ENCODE assay signal across 27 cellular contexts in the genomic region with DNA sequence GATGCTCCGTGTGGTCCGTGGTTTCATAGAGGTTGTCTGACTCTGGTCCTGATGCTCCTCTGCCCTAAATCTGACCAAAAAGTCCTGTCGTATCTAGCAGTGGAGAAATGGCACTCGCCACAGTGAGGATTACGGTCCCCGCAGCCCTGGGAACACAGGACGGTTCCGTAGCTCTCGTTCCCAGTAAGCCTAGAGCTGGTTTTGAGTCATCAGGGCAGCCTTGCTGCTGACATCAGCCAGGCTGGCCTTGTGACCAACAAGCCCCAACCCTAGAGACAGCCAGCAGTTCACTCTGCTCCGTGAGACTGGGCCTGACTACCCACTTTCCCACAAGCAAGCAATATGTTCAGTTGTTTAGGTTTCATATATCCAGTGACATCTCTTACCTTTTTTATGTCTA. TPM values are rescaled to one million over a fixed set of nuclear protein-coding genes. Genes with fewer than 3 reads are reported as not detected.
DNase-seq lines count a peak whose midpoint lies in the region; ATAC-seq and TF ChIP-seq lines count a peak whose summit lies in the region.
"Had no signal": no experiment of that assay in that cellular context is flagged by ENCODE, and none has a peak within 500 bp of the region (broad histone marks: within the 10 kb centered on the region; RNA-seq: fewer than 3 reads in every experiment).

No MANE protein-coding gene starts in this region.

- no peaks in the 10 kb centered on the region for H3K27me3 ChIP-seq in right atrium auricular region
- no peaks in the 10 kb centered on the region for H3K27me3 ChIP-seq in heart left ventricle
- H3K27me3 ChIP-seq: BLaER1 treated with 17β-estradiol and CSF1 and Interleukin-3, amounts not matched to agents 10 nM and 100 nM; Peyer's patch; tibial nerve had no signal

- H3K36me3 Mint-ChIP-seq in activated CD4-positive, alpha-beta T cell treated with anti-CD3 and anti-CD28 coated beads, Interleukin-2, amount 10 ng/mL, durations not matched to agents 24 days and 14 days (ENCODE audit: low read depth): peaks cover 12% of the 10 kb centered on the region

- TF ChIP-seq CTCF in right atrium auricular region (IDR thresholded peaks at IDR 0.05) (no peak), heart left ventricle (IDR thresholded peaks at IDR 0.05) (no peak)

- H3K36me3 ChIP-seq in right atrium auricular region (peaks cover 37% of the 10 kb centered on the region), heart left ventricle (peaks cover 0 to 49% (median 40%) of the 10 kb centered on the region in 9 donors)

- H3K9me3 ChIP-seq in right atrium auricular region (no peaks in the 10 kb centered on the region), heart left ventricle (peaks cover 0 to 5% (median 0%) of the 10 kb centered on the region in 12 donors)
- H3K9me3 ChIP-seq: BLaER1 treated with 17β-estradiol and CSF1 and Interleukin-3, amounts not matched to agents 10 nM and 100 nM; Peyer's patch; SK-N-SH; tibial nerve had no signal

- H3K9me3 Mint-ChIP-seq in activated CD4-positive, alpha-beta T cell treated with anti-CD3 and anti-CD28 coated beads, Interleukin-2, amount 10 ng/mL, durations not matched to agents 24 days and 14 days: peaks cover 4% of the 10 kb centered on the region
- H3K9me3 Mint-ChIP-seq: activated CD4-positive, alpha-beta memory T cell treated with anti-CD3 and anti-CD28 coated beads, Interleukin-2, amount 10 ng/mL, durations not matched to agents 7 days and 5 days; H9 had no signal

- H3K4me3 ChIP-seq in right atrium auricular region (no peak overlapping the region), heart left ventricle (no peak overlapping the region)
- H3K4me3 ChIP-seq: BLaER1 treated with 17β-estradiol and CSF1 and Interleukin-3, amounts not matched to agents 10 nM and 100 nM; Peyer's patch; skin epidermis; tibial nerve had no signal

- peaks cover 3% of the 10 kb centered on the region for H3K27me3 Mint-ChIP-seq in activated CD4-positive, alpha-beta T cell treated with anti-CD3 and anti-CD28 coated beads, Interleukin-2, amount 10 ng/mL, durations not matched to agents 24 days and 14 days
- H3K27me3 Mint-ChIP-seq: activated CD4-positive, alpha-beta memory T cell treated with anti-CD3 and anti-CD28 coated beads, Interleukin-2, amount 10 ng/mL, durations not matched to agents 7 days and 5 days; natural killer cell treated with Interleukin-12 subunit alpha and Interleukin-12 subunit beta and Interleukin-15 and Interleukin-18, amount 100 ng/mL, for 72 hours had no signal

- DNase-seq in Right ventricle myocardium superior (no peak), right atrium auricular region (ENCODE audit: low spot score) (no peak), heart left ventricle (peak in 1 of 5 donors; percentile 45), pons (ENCODE audit: low spot score) (peak; percentile 44), NCI-H2107 (lab: John Stamatoyannopoulos, UW) (no peak), NCI-H2196 (lab: John Stamatoyannopoulos, UW; ENCODE audit: unreplicated experiment) (no peak), middle frontal gyrus (ENCODE audit: extremely low spot score, low spot score) (no peak)
- no peak for DNase-seq in activated CD4-positive, alpha-beta T cell treated with anti-CD3 and anti-CD28 coated beads, Interleukin-2, amount 10 ng/mL, durations not matched to agents 24 days and 14 days
- DNase-seq: activated CD4-positive, alpha-beta memory T cell treated with anti-CD3 and anti-CD28 coated beads, Interleukin-2, amount 10 ng/mL, durations not matched to agents 7 days and 5 days; activated CD4-positive, CD25-positive, alpha-beta regulatory T cell; activated naive CD4-positive, alpha-beta T cell treated with Interleukin-2 at 50 U/mL for 16 hours; foreskin fibroblast; H9; mesendoderm; NCI-H187 treated with DMSO at 0.1 percent for 48 hours; NCI-H226; Peyer's patch; SK-N-SH; stimulated activated naive CD4-positive, alpha-beta T cell; T-helper 9 cell had no signal

- H3K27ac Mint-ChIP-seq in activated CD4-positive, alpha-beta T cell treated with anti-CD3 and anti-CD28 coated beads, Interleukin-2, amount 10 ng/mL, durations not matched to agents 24 days and 14 days: no peak overlapping the region
- H3K27ac Mint-ChIP-seq: activated CD4-positive, alpha-beta memory T cell treated with anti-CD3 and anti-CD28 coated beads, Interleukin-2, amount 10 ng/mL, durations not matched to agents 7 days and 5 days; natural killer cell treated with Interleukin-12 subunit alpha and Interleukin-12 subunit beta and Interleukin-15 and Interleukin-18, amount 100 ng/mL, for 72 hours had no signal

- no peak for TF ChIP-seq POLR2A in heart left ventricle (IDR thresholded peaks at IDR 0.05)

- H3K27ac ChIP-seq in right atrium auricular region (no peak overlapping the region), heart left ventricle (peak overlapping the region in 1 of 12 donors; percentile 16)
- H3K27ac ChIP-seq: BLaER1 treated with 17β-estradiol and CSF1 and Interleukin-3, amounts not matched to agents 10 nM and 100 nM; Peyer's patch; skin epidermis; tibial nerve had no signal

- 80 to 87% (median 85%) methylated on average over 10 of the region's 10 CpGs for WGBS in heart left ventricle, 4 donors

- intact Hi-C loops in Right ventricle myocardium superior (cut with DNase I): no loop called here
- intact Hi-C loops in heart left ventricle (cut with DNase I): no loop called here
- intact Hi-C loops in activated CD4-positive, alpha-beta T cell treated with anti-CD3 and anti-CD28 coated beads, Interleukin-2, amount 10 ng/mL, durations not matched to agents 24 days and 14 days (cut with micrococcal nuclease): no loop called here

- H3K4me3 Mint-ChIP-seq in activated CD4-positive, alpha-beta T cell treated with anti-CD3 and anti-CD28 coated beads, Interleukin-2, amount 10 ng/mL, durations not matched to agents 24 days and 14 days: no peak overlapping the region
- H3K4me3 Mint-ChIP-seq: activated CD4-positive, alpha-beta memory T cell treated with anti-CD3 and anti-CD28 coated beads, Interleukin-2, amount 10 ng/mL, durations not matched to agents 7 days and 5 days; H9; natural killer cell treated with Interleukin-12 subunit alpha and Interleukin-12 subunit beta and Interleukin-15 and Interleukin-18, amount 100 ng/mL, for 72 hours had no signal

- ATAC-seq in Right ventricle myocardium superior (ENCODE audit: poor library complexity) (peak; percentile 54), heart left ventricle (peak; percentile 56 to 88 (median 81))

- H3K4me1 ChIP-seq in right atrium auricular region (peaks cover 0 to 10% of the 10 kb centered on the region in 2 donors), heart left ventricle (peaks cover 0 to 11% (median 3%) of the 10 kb centered on the region in 12 donors)
- H3K4me1 ChIP-seq: BLaER1 treated with 17β-estradiol and CSF1 and Interleukin-3, amounts not matched to agents 10 nM and 100 nM; Peyer's patch; tibial nerve had no signal

- no peaks in the 10 kb centered on the region for H3K4me1 Mint-ChIP-seq in activated CD4-positive, alpha-beta T cell treated with anti-CD3 and anti-CD28 coated beads, Interleukin-2, amount 10 ng/mL, durations not matched to agents 24 days and 14 days
- H3K4me1 Mint-ChIP-seq: activated CD4-positive, alpha-beta memory T cell treated with anti-CD3 and anti-CD28 coated beads, Interleukin-2, amount 10 ng/mL, durations not matched to agents 7 days and 5 days had no signal

RNA-seq across cellular contexts. Expression of a gene that starts 26.6 kb away (rescaled TPM):
- total RNA-seq in Right ventricle myocardium superior (0.16 TPM), right atrium auricular region (1 to 10 TPM in 1 of 2 donors, under 1 TPM in 1; 0.51 to 1.8 TPM), heart left ventricle (1 to 10 TPM in 2 of 9 donors, under 1 TPM in 4, not detected in 3; 0.19 to 1.9 (median 0.84) TPM)
- polyA plus RNA-seq in heart left ventricle: under 1 TPM; 0.29 to 0.50 TPM
- total RNA-seq in activated CD4-positive, alpha-beta T cell treated with anti-CD3 and anti-CD28 coated beads, Interleukin-2, amount 10 ng/mL, durations not matched to agents 24 days and 14 days: not detected in 2 replicates
- total RNA-seq: A172, Daoy, H9, HT1080 had no signal
